ENCODE assay signal across 1 cellular context in the genomic region with DNA sequence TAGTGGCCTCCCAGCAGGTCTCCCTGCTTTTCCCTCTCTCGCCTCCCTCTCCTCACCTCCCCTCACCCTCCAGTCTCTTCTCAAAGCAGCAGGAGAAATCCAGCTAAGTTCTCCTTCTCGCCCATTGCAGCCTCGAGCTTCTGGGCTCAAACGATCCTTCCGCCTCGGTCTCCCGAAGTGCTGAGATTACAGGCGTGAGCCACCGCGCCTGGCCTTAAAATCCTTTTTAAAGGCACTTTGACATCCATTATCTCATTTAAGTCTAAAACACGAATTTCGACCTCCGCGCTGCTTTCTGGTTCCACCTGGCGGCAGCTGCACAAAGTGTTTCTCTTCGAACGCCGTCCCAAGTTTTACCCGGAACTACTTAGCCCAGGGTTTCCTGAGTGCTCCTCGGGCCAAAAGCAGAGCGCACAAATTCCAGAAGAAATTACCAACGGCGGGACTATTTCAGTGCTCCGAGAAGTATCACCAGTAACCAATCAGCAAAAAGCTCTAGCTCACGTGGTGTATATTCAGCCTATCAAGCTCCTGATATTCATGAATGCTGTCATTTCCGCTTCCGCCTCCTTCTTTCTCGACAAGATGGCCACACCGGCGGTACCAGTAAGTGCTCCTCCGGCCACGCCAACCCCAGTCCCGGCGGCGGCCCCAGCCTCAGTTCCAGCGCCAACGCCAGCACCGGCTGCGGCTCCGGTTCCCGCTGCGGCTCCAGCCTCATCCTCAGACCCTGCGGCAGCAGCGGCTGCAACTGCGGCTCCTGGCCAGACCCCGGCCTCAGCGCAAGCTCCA.
TF ChIP-seq lines count a peak whose summit lies in the region.

A gene with protein sequence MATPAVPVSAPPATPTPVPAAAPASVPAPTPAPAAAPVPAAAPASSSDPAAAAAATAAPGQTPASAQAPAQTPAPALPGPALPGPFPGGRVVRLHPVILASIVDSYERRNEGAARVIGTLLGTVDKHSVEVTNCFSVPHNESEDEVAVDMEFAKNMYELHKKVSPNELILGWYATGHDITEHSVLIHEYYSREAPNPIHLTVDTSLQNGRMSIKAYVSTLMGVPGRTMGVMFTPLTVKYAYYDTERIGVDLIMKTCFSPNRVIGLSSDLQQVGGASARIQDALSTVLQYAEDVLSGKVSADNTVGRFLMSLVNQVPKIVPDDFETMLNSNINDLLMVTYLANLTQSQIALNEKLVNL (plus strand): TSS at position 570 of the 792 bp plus-strand sequence. CDS start 16 bp downstream, at position 586.

TF ChIP-seq in HepG2, 621 proteins besides CTCF, POLR2A, EP300 and RAD21 (continued from another document and continues in another):
- TF ChIP-seq, protein P1, sequence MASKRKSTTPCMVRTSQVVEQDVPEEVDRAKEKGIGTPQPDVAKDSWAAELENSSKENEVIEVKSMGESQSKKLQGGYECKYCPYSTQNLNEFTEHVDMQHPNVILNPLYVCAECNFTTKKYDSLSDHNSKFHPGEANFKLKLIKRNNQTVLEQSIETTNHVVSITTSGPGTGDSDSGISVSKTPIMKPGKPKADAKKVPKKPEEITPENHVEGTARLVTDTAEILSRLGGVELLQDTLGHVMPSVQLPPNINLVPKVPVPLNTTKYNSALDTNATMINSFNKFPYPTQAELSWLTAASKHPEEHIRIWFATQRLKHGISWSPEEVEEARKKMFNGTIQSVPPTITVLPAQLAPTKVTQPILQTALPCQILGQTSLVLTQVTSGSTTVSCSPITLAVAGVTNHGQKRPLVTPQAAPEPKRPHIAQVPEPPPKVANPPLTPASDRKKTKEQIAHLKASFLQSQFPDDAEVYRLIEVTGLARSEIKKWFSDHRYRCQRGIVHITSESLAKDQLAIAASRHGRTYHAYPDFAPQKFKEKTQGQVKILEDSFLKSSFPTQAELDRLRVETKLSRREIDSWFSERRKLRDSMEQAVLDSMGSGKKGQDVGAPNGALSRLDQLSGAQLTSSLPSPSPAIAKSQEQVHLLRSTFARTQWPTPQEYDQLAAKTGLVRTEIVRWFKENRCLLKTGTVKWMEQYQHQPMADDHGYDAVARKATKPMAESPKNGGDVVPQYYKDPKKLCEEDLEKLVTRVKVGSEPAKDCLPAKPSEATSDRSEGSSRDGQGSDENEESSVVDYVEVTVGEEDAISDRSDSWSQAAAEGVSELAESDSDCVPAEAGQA (IDR thresholded peaks at IDR 0.05; ENCODE audit: low read depth), result peak; percentile 92
- TF ChIP-seq, protein P1 (CRISPR knock-in tag; IDR thresholded peaks at IDR 0.05; ENCODE audit: borderline replicate concordance), result no peak
- TF ChIP-seq ZFP37 (CRISPR knock-in tag; IDR thresholded peaks at IDR 0.05; ENCODE audit: borderline replicate concordance) (peak; percentile 44; the same call in 1 of the 2 replicates), TBX2 (CRISPR knock-in tag; IDR thresholded peaks at IDR 0.05; ENCODE audit: borderline replicate concordance) (peak; percentile 36; the same call in 1 of the 2 replicates), ZNF24 (IDR thresholded peaks at IDR 0.05) (0 out of 2 replicates have a peak, but pooled peaks have one; percentile 66), BHLHE40 (IDR thresholded peaks at IDR 0.05; ENCODE audit: low read length) (no peak), JARID2 (CRISPR knock-in tag; IDR thresholded peaks at IDR 0.05; ENCODE audit: insufficient replicate concordance) (peak; percentile 61), ZNF556 (CRISPR knock-in tag; IDR thresholded peaks at IDR 0.05; ENCODE audit: borderline replicate concordance) (peak; percentile 84; the same call in 1 of the 2 replicates), ZNF672 (CRISPR knock-in tag; IDR thresholded peaks at IDR 0.05) (no peak), ZNF317 (CRISPR knock-in tag; IDR thresholded peaks at IDR 0.05) (0 out of 2 replicates have a peak, but pooled peaks have one; percentile 26), MAZ (IDR thresholded peaks at IDR 0.05; ENCODE audit: borderline replicate concordance, low read depth, low read length) (0 out of 2 replicates have a peak, but pooled peaks have one; percentile 31), MAZ (CRISPR knock-in tag; IDR thresholded peaks at IDR 0.05; ENCODE audit: low read depth) (0 out of 2 replicates have a peak, but pooled peaks have one; percentile 41), RBAK (CRISPR knock-in tag; IDR thresholded peaks at IDR 0.05) (no peak), ZNF670 (CRISPR knock-in tag; IDR thresholded peaks at IDR 0.05; ENCODE audit: borderline replicate concordance) (peak; percentile 51; the same call in 1 of the 2 replicates), HMG20B (CRISPR knock-in tag; conservative IDR thresholded peaks at IDR 0.05) (peak; percentile 82), POLR2AphosphoS5 (IDR thresholded peaks at IDR 0.05; ENCODE audit: low read depth, low read length) (peak; percentile 65), ZNF792 (CRISPR knock-in tag; IDR thresholded peaks at IDR 0.05) (peak; percentile 55; the same call in 1 of the 2 replicates), RBM22 (optimal IDR thresholded peaks at IDR 0.05; ENCODE audit: low read length) (peak; percentile 70), ZNF891 (CRISPR knock-in tag; IDR thresholded peaks at IDR 0.05) (no peak), GTF2F1 (IDR thresholded peaks at IDR 0.05; ENCODE audit: low read length) (0 out of 2 replicates have a peak, but pooled peaks have one; percentile 38), SOX13 (IDR thresholded peaks at IDR 0.05) (peak; percentile 47; the same call in 1 of the 2 replicates), SOX13 (CRISPR knock-in tag; conservative IDR thresholded peaks at IDR 0.05 in 1 of 2, IDR thresholded peaks at IDR 0.05 in 1 of 2) (peak in 1 of 2 experiments; percentile 34; a peak in 2 of 4 replicates), ZNF709 (CRISPR knock-in tag; IDR thresholded peaks at IDR 0.05) (no peak), ZSCAN12 (CRISPR knock-in tag; IDR thresholded peaks at IDR 0.05) (no peak), NFE2L2 (IDR thresholded peaks at IDR 0.05; ENCODE audit: low read length) (no peak), ZNF564 (CRISPR knock-in tag; IDR thresholded peaks at IDR 0.05) (no peak), SP140L (CRISPR knock-in tag; IDR thresholded peaks at IDR 0.05; ENCODE audit: borderline replicate concordance) (no peak)
- TF ChIP-seq, protein P2, sequence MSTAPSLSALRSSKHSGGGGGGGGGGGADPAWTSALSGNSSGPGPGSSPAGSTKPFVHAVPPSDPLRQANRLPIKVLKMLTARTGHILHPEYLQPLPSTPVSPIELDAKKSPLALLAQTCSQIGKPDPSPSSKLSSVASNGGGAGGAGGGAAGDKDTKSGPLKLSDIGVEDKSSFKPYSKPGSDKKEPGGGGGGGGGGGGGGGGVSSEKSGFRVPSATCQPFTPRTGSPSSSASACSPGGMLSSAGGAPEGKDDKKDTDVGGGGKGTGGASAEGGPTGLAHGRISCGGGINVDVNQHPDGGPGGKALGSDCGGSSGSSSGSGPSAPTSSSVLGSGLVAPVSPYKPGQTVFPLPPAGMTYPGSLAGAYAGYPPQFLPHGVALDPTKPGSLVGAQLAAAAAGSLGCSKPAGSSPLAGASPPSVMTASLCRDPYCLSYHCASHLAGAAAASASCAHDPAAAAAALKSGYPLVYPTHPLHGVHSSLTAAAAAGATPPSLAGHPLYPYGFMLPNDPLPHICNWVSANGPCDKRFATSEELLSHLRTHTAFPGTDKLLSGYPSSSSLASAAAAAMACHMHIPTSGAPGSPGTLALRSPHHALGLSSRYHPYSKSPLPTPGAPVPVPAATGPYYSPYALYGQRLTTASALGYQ (CRISPR knock-in tag; IDR thresholded peaks at IDR 0.05), result peak; percentile 48; the same call in 1 of the 2 replicates
- TF ChIP-seq, protein P3, sequence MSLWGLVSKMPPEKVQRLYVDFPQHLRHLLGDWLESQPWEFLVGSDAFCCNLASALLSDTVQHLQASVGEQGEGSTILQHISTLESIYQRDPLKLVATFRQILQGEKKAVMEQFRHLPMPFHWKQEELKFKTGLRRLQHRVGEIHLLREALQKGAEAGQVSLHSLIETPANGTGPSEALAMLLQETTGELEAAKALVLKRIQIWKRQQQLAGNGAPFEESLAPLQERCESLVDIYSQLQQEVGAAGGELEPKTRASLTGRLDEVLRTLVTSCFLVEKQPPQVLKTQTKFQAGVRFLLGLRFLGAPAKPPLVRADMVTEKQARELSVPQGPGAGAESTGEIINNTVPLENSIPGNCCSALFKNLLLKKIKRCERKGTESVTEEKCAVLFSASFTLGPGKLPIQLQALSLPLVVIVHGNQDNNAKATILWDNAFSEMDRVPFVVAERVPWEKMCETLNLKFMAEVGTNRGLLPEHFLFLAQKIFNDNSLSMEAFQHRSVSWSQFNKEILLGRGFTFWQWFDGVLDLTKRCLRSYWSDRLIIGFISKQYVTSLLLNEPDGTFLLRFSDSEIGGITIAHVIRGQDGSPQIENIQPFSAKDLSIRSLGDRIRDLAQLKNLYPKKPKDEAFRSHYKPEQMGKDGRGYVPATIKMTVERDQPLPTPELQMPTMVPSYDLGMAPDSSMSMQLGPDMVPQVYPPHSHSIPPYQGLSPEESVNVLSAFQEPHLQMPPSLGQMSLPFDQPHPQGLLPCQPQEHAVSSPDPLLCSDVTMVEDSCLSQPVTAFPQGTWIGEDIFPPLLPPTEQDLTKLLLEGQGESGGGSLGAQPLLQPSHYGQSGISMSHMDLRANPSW (CRISPR knock-in tag; IDR thresholded peaks at IDR 0.05; ENCODE audit: borderline replicate concordance), result 0 out of 2 replicates have a peak, but pooled peaks have one; percentile 59
- TF ChIP-seq, protein P4, sequence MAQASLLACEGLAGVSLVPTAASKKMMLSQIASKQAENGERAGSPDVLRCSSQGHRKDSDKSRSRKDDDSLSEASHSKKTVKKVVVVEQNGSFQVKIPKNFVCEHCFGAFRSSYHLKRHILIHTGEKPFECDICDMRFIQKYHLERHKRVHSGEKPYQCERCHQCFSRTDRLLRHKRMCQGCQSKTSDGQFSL (CRISPR knock-in tag; IDR thresholded peaks at IDR 0.05), result no peak
- TF ChIP-seq, protein P5, sequence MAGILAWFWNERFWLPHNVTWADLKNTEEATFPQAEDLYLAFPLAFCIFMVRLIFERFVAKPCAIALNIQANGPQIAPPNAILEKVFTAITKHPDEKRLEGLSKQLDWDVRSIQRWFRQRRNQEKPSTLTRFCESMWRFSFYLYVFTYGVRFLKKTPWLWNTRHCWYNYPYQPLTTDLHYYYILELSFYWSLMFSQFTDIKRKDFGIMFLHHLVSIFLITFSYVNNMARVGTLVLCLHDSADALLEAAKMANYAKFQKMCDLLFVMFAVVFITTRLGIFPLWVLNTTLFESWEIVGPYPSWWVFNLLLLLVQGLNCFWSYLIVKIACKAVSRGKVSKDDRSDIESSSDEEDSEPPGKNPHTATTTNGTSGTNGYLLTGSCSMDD (CRISPR knock-in tag; IDR thresholded peaks at IDR 0.05), result no peak
- TF ChIP-seq, protein P6, sequence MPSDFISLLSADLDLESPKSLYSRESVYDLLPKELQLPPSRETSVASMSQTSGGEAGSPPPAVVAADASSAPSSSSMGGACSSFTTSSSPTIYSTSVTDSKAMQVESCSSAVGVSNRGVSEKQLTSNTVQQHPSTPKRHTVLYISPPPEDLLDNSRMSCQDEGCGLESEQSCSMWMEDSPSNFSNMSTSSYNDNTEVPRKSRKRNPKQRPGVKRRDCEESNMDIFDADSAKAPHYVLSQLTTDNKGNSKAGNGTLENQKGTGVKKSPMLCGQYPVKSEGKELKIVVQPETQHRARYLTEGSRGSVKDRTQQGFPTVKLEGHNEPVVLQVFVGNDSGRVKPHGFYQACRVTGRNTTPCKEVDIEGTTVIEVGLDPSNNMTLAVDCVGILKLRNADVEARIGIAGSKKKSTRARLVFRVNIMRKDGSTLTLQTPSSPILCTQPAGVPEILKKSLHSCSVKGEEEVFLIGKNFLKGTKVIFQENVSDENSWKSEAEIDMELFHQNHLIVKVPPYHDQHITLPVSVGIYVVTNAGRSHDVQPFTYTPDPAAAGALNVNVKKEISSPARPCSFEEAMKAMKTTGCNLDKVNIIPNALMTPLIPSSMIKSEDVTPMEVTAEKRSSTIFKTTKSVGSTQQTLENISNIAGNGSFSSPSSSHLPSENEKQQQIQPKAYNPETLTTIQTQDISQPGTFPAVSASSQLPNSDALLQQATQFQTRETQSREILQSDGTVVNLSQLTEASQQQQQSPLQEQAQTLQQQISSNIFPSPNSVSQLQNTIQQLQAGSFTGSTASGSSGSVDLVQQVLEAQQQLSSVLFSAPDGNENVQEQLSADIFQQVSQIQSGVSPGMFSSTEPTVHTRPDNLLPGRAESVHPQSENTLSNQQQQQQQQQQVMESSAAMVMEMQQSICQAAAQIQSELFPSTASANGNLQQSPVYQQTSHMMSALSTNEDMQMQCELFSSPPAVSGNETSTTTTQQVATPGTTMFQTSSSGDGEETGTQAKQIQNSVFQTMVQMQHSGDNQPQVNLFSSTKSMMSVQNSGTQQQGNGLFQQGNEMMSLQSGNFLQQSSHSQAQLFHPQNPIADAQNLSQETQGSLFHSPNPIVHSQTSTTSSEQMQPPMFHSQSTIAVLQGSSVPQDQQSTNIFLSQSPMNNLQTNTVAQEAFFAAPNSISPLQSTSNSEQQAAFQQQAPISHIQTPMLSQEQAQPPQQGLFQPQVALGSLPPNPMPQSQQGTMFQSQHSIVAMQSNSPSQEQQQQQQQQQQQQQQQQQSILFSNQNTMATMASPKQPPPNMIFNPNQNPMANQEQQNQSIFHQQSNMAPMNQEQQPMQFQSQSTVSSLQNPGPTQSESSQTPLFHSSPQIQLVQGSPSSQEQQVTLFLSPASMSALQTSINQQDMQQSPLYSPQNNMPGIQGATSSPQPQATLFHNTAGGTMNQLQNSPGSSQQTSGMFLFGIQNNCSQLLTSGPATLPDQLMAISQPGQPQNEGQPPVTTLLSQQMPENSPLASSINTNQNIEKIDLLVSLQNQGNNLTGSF (CRISPR knock-in tag; IDR thresholded peaks at IDR 0.05), result peak; percentile 79; the same call in 1 of the 2 replicates
- TF ChIP-seq, protein P7, sequence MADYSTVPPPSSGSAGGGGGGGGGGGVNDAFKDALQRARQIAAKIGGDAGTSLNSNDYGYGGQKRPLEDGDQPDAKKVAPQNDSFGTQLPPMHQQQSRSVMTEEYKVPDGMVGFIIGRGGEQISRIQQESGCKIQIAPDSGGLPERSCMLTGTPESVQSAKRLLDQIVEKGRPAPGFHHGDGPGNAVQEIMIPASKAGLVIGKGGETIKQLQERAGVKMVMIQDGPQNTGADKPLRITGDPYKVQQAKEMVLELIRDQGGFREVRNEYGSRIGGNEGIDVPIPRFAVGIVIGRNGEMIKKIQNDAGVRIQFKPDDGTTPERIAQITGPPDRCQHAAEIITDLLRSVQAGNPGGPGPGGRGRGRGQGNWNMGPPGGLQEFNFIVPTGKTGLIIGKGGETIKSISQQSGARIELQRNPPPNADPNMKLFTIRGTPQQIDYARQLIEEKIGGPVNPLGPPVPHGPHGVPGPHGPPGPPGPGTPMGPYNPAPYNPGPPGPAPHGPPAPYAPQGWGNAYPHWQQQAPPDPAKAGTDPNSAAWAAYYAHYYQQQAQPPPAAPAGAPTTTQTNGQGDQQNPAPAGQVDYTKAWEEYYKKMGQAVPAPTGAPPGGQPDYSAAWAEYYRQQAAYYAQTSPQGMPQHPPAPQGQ (CRISPR knock-in tag; IDR thresholded peaks at IDR 0.05; ENCODE audit: borderline replicate concordance), result no peak
